11 cellular contexts compared by ENCODE assay signal in the genomic region with DNA sequence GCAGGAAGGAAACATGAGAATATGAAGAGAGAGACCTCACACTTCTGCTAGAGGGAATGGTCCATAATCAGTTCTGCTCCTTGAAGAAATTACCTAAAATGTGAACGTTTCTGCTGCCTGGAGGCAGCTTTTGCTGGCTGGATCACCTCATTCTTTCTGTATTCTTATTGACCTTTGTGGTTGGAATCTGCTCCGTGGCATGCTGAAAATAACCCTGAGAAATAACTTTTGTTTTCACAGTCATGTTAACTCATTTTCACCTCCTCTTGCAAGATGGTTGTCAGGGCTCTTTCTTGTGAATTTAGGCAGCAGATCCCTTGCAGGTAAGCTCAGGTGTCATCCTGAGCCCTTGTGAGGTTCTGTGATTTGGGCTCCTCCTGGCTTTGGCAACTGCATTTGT.
DNase-seq lines count a peak whose midpoint lies in the region; ATAC-seq and TF ChIP-seq lines count a peak whose summit lies in the region.
"Had no signal": no experiment of that assay in that cellular context is flagged by ENCODE, and none has a peak within 500 bp of the region (broad histone marks: within the 10 kb centered on the region; RNA-seq: fewer than 3 reads in every experiment).

No MANE protein-coding gene starts in this region.

- H3K4me3 ChIP-seq in cardiac fibroblast (replicated peaks in 1 of 2; ENCODE audit: low read depth in 2 of 2, low read length in 2 of 2) (no peak overlapping the region), skeletal muscle cell (ENCODE audit: low read depth, low read length) (no peak overlapping the region)
- H3K4me3 ChIP-seq: pancreas had no signal

- peak; percentile 71 for DNase-seq in EH (ENCODE audit: low read depth)
- DNase-seq in HCEC 1CT = peak; percentile 27
- peak; percentile 14 to 23 for DNase-seq in cardiac fibroblast (ENCODE audit: low read depth in 2 of 2)
- DNase-seq in skeletal muscle cell (ENCODE audit: low read depth) = peak; percentile 4
- no peak for DNase-seq in NCI-H524 treated with DMSO at 0.1 percent for 48 hours (lab: John Stamatoyannopoulos, UW)
- DNase-seq in NCI-H2107 (lab: John Stamatoyannopoulos, UW) = no peak
- DNase-seq: activated CD4-positive, CD25-positive, alpha-beta regulatory T cell; activated effector memory CD4-positive, alpha-beta T cell treated with Interleukin-2 at 50 U/mL for 16 hours; NCI-H187; pancreas had no signal

- no peak for TF ChIP-seq CTCF in cardiac fibroblast (IDR thresholded peaks at IDR 0.05; ENCODE audit: low read depth, low read length)

- no peak for ATAC-seq in GM18858 (IDR thresholded peaks at IDR 0.05; ENCODE audit: unreplicated experiment)
- ATAC-seq: pancreas had no signal

Comparison
In these comparisons a context has a peak if more than half of its experiments do, and no peak if none do; other contexts are left out.
1. DNase-seq: peak in EH (single experiment), HCEC 1CT (single experiment), cardiac fibroblast (2 of 2) and skeletal muscle cell (single experiment); none in NCI-H524 treated with DMSO at 0.1 percent for 48 hours (single experiment) and NCI-H2107 (single experiment).